1 cellular context compared by ENCODE assay signal in genomic region chr1:45750298-45751038, GRCh38.
TF ChIP-seq lines count a peak whose summit lies in the region.

IPP (minus strand) TSS chr1:45750653; CDS start chr1:45746411, 4,242 bp downstream.

TF ChIP-seq in HepG2, 621 proteins besides CTCF, POLR2A, EP300 and RAD21 (continued from another document and continues in another):
- TF ChIP-seq KIAA2018 (CRISPR knock-in tag; IDR thresholded peaks at IDR 0.05; ENCODE audit: borderline replicate concordance) (no peak), EHMT2 (IDR thresholded peaks at IDR 0.05; ENCODE audit: borderline replicate concordance, low read depth, low read length) (no peak), ZNF225 (CRISPR knock-in tag; IDR thresholded peaks at IDR 0.05) (no peak), GPN1 (CRISPR knock-in tag; IDR thresholded peaks at IDR 0.05; ENCODE audit: borderline replicate concordance) (no peak), NR0B2 (CRISPR knock-in tag; IDR thresholded peaks at IDR 0.05) (no peak), HNRNPL (IDR thresholded peaks at IDR 0.05; ENCODE audit: low read depth, low read length) (0 out of 2 replicates have a peak, but pooled peaks have one; percentile 68), TFDP2 (CRISPR knock-in tag; IDR thresholded peaks at IDR 0.05) (peak; percentile 96), ZNF704 (CRISPR knock-in tag; IDR thresholded peaks at IDR 0.05; ENCODE audit: borderline replicate concordance) (peak; percentile 65), NR2C2 (CRISPR knock-in tag; IDR thresholded peaks at IDR 0.05; ENCODE audit: borderline replicate concordance) (peak; percentile 40; the same call in 1 of the 2 replicates), IKZF1 (IDR thresholded peaks at IDR 0.05) (no peak), ZNF235 (CRISPR knock-in tag; IDR thresholded peaks at IDR 0.05; ENCODE audit: borderline replicate concordance) (no peak), MAF1 (CRISPR knock-in tag; IDR thresholded peaks at IDR 0.05; ENCODE audit: borderline replicate concordance) (peak; percentile 73; the same call in 1 of the 2 replicates), MAX (IDR thresholded peaks at IDR 0.05) (peak; percentile 52; the same call in 1 of the 2 replicates), SOX13 (IDR thresholded peaks at IDR 0.05) (no peak), SOX13 (CRISPR knock-in tag; conservative IDR thresholded peaks at IDR 0.05 in 1 of 2, IDR thresholded peaks at IDR 0.05 in 1 of 2) (peak in 1 of 2 experiments; percentile 51; a peak in 1 of 4 replicates), GATA4 (IDR thresholded peaks at IDR 0.05; ENCODE audit: borderline replicate concordance, low read depth) (peak; percentile 19; the same call in 1 of the 2 replicates), DNMT1 (CRISPR knock-in tag; IDR thresholded peaks at IDR 0.05) (no peak), SP2 (CRISPR knock-in tag; IDR thresholded peaks at IDR 0.05) (no peak), RFXAP (CRISPR knock-in tag; IDR thresholded peaks at IDR 0.05; ENCODE audit: borderline replicate concordance) (peak; percentile 68; the same call in 1 of the 2 replicates), TAF15 (IDR thresholded peaks at IDR 0.05; ENCODE audit: low read depth, low read length, poor library complexity, severe bottlenecking) (peak; percentile 67), SCMH1 (CRISPR knock-in tag; IDR thresholded peaks at IDR 0.05; ENCODE audit: borderline replicate concordance) (no peak), NFIC (IDR thresholded peaks at IDR 0.05; ENCODE audit: low read length) (no peak; the same call in 1 of the 2 replicates), ZNF574 (CRISPR knock-in tag; IDR thresholded peaks at IDR 0.05) (peak; percentile 86), POGK (CRISPR knock-in tag; conservative IDR thresholded peaks at IDR 0.05) (peak; percentile 93), SRF (IDR thresholded peaks at IDR 0.05; ENCODE audit: low read depth, low read length) (no peak), SNAPC2 (CRISPR knock-in tag; IDR thresholded peaks at IDR 0.05) (peak; percentile 81; the same call in 1 of the 2 replicates), HOXA5 (CRISPR knock-in tag; IDR thresholded peaks at IDR 0.05) (no peak), ELF4 (CRISPR knock-in tag; IDR thresholded peaks at IDR 0.05; ENCODE audit: borderline replicate concordance) (no peak; the same call in 1 of the 2 replicates), ZNF333 (CRISPR knock-in tag; IDR thresholded peaks at IDR 0.05; ENCODE audit: borderline replicate concordance) (peak; percentile 39; the same call in 1 of the 2 replicates), AKAP8 (CRISPR knock-in tag; IDR thresholded peaks at IDR 0.05) (no peak), MYPOP (CRISPR knock-in tag; IDR thresholded peaks at IDR 0.05) (peak; percentile 94), ZNF552 (CRISPR knock-in tag; IDR thresholded peaks at IDR 0.05; ENCODE audit: borderline replicate concordance) (no peak), ATF5 (CRISPR knock-in tag; IDR thresholded peaks at IDR 0.05; ENCODE audit: low read depth) (no peak), SUZ12 (IDR thresholded peaks at IDR 0.05; ENCODE audit: low read depth, low read length) (no peak), ZBTB26 (CRISPR knock-in tag; IDR thresholded peaks at IDR 0.05; ENCODE audit: borderline replicate concordance) (peak; percentile 61; the same call in 1 of the 2 replicates), ZNF383 (CRISPR knock-in tag; IDR thresholded peaks at IDR 0.05; ENCODE audit: borderline replicate concordance) (no peak), ZNF841 (CRISPR knock-in tag; IDR thresholded peaks at IDR 0.05; ENCODE audit: borderline replicate concordance) (no peak), MYC (CRISPR knock-in tag; IDR thresholded peaks at IDR 0.05; ENCODE audit: borderline replicate concordance) (peak; percentile 54; the same call in 1 of the 2 replicates)
